ENCODE assay signal across 8 cellular contexts in the genomic region with DNA sequence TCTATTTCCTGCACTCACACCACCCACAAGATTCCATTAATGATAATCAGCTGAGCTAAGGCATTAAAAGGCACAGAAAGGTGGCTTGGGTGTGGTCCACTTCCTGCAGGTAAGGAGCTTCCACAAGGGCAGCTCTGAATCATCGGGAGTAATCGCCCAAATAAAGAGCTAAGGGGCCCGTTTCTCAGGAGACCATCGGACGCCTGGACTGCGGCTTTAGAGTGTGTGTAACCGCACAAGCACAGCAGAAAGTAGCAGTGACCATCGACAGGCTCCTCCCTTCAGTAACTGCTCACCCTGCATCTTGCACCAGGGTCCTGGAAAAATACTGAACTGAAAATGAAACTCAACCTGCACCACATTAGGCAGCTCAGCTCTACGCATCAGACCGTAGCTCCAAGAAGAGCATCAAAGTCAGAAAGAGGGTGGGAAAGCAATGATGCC. TPM values are rescaled to one million over a fixed set of nuclear protein-coding genes. Genes with fewer than 3 reads are reported as not detected.
A peak's percentile ranks its signal among the peaks of the same experiment; 100 is the strongest.
DNase-seq lines count a peak whose midpoint lies in the region; ATAC-seq and TF ChIP-seq lines count a peak whose summit lies in the region.

No MANE protein-coding gene starts in this region.

- no peaks in the 10 kb centered on the region for H3K27me3 Mint-ChIP-seq in activated naive CD8-positive, alpha-beta T cell

- peaks cover 15 to 65% (median 58%) of the 10 kb centered on the region in 5 donors for H3K4me1 ChIP-seq in subcutaneous abdominal adipose tissue (ENCODE audit: control insufficient read depth in 5 of 5, insufficient read depth in 5 of 5, low read length in 5 of 5)

- TF ChIP-seq POLR2A in NB4 (IDR thresholded peaks at IDR 0.05; ENCODE audit: extremely low read depth, insufficient read length): no peak

- H3K9me3 Mint-ChIP-seq in activated naive CD8-positive, alpha-beta T cell (ENCODE audit: low read depth): no peaks in the 10 kb centered on the region

- H3K9ac ChIP-seq in subcutaneous abdominal adipose tissue (ENCODE audit: low read length in 5 of 5): peak overlapping the region in 2 of 5 donors; percentile 14 to 46

- H3K4me1 Mint-ChIP-seq in activated naive CD8-positive, alpha-beta T cell (ENCODE audit: low read depth): peaks cover 96% of the 10 kb centered on the region

- TF ChIP-seq CTCF in NB4 (IDR thresholded peaks at IDR 0.05; ENCODE audit: low read depth, low read length): no peak
- TF ChIP-seq CTCF in kidney epithelial cell (IDR thresholded peaks at IDR 0.05; ENCODE audit: insufficient read depth, low read length, poor library complexity, severe bottlenecking): no peak

- peak; percentile 70 for ATAC-seq in HG02610 (IDR thresholded peaks at IDR 0.05; ENCODE audit: unreplicated experiment)

- no peaks in the 10 kb centered on the region for H3K9me3 ChIP-seq in subcutaneous abdominal adipose tissue (ENCODE audit: control insufficient read depth in 5 of 5, low read length in 5 of 5)

- peak overlapping the region; percentile 27 for H3K4me3 ChIP-seq in NB4 (ENCODE audit: low read depth, low read length)
- H3K4me3 ChIP-seq in kidney epithelial cell (ENCODE audit: low read depth, low read length): no peak overlapping the region
- peak overlapping the region; percentile 29 to 61 (median 52) for H3K4me3 ChIP-seq in subcutaneous abdominal adipose tissue (ENCODE audit: low read depth in 1 of 5, low read length in 5 of 5)

- H3K27me3 ChIP-seq in kidney epithelial cell (ENCODE audit: control insufficient read depth, insufficient read depth, low read length) (no peaks in the 10 kb centered on the region), subcutaneous abdominal adipose tissue (ENCODE audit: control insufficient read depth in 5 of 5, insufficient read depth in 4 of 5, low read length in 5 of 5) (no peaks in the 10 kb centered on the region)

- no peaks in the 10 kb centered on the region for H3K36me3 ChIP-seq in kidney epithelial cell (ENCODE audit: control insufficient read depth, insufficient read depth, low read length)
- no peaks in the 10 kb centered on the region for H3K36me3 ChIP-seq in subcutaneous abdominal adipose tissue (ENCODE audit: control insufficient read depth in 5 of 5, insufficient read depth in 5 of 5, low read length in 5 of 5)

- peaks cover 8% of the 10 kb centered on the region for H3K36me3 Mint-ChIP-seq in activated naive CD8-positive, alpha-beta T cell

- H3K27ac Mint-ChIP-seq in activated naive CD8-positive, alpha-beta T cell: peak overlapping the region; percentile 93

- H3K4me3 Mint-ChIP-seq in activated naive CD8-positive, alpha-beta T cell: peak overlapping the region; percentile 95

- DNase-seq in SIG-M5 treated with dmso at 0.1 percent for 504 hours (lab: John Stamatoyannopoulos, UW; ENCODE audit: unreplicated experiment) (peak; percentile 54), SIG-M5 (lab: John Stamatoyannopoulos, UW) (no peak), NB4 (ENCODE audit: low read depth) (peak; percentile 71), kidney epithelial cell (ENCODE audit: low read depth) (peak; percentile 79), NCI-H1048 (lab: John Stamatoyannopoulos, UW) (no peak)

- no peak overlapping the region for H3K27ac ChIP-seq in subcutaneous abdominal adipose tissue (ENCODE audit: low read depth, low read length)

RNA-seq across cellular contexts. Expression of a gene that starts 6.0 kb away (rescaled TPM):
- total RNA-seq in kidney epithelial cell: 177 and 190 TPM in 2 replicates

Comparison
In these comparisons a context has a peak if more than half of its experiments do, and no peak if none do; other contexts are left out.
1. DNase-seq: peak in SIG-M5 treated with dmso at 0.1 percent for 504 hours (single experiment), NB4 (single experiment) and kidney epithelial cell (single experiment); none in SIG-M5 (single experiment) and NCI-H1048 (single experiment).